1 cellular context compared by ENCODE assay signal in genomic region chr4:82591592-82591991, GRCh38.
TF ChIP-seq lines count a peak whose summit lies in the region.

No MANE protein-coding gene starts in this region.

TF ChIP-seq in GM23338, 12 proteins besides CTCF, POLR2A, EP300 and RAD21:
- TF ChIP-seq, protein P1, sequence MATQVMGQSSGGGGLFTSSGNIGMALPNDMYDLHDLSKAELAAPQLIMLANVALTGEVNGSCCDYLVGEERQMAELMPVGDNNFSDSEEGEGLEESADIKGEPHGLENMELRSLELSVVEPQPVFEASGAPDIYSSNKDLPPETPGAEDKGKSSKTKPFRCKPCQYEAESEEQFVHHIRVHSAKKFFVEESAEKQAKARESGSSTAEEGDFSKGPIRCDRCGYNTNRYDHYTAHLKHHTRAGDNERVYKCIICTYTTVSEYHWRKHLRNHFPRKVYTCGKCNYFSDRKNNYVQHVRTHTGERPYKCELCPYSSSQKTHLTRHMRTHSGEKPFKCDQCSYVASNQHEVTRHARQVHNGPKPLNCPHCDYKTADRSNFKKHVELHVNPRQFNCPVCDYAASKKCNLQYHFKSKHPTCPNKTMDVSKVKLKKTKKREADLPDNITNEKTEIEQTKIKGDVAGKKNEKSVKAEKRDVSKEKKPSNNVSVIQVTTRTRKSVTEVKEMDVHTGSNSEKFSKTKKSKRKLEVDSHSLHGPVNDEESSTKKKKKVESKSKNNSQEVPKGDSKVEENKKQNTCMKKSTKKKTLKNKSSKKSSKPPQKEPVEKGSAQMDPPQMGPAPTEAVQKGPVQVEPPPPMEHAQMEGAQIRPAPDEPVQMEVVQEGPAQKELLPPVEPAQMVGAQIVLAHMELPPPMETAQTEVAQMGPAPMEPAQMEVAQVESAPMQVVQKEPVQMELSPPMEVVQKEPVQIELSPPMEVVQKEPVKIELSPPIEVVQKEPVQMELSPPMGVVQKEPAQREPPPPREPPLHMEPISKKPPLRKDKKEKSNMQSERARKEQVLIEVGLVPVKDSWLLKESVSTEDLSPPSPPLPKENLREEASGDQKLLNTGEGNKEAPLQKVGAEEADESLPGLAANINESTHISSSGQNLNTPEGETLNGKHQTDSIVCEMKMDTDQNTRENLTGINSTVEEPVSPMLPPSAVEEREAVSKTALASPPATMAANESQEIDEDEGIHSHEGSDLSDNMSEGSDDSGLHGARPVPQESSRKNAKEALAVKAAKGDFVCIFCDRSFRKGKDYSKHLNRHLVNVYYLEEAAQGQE (IDR thresholded peaks at IDR 0.05; ENCODE audit: unreplicated experiment) = no peak
- TF ChIP-seq CREB1 (CRISPR knock-in tag; IDR thresholded peaks at IDR 0.05; ENCODE audit: low read depth) (no peak), ZNF114 (CRISPR knock-in tag; IDR thresholded peaks at IDR 0.05) (no peak), EZH2phosphoT487 (IDR thresholded peaks at IDR 0.05; ENCODE audit: unreplicated experiment) (no peak), POLR2AphosphoS5 (IDR thresholded peaks at IDR 0.05; ENCODE audit: low read depth) (no peak)
